ENCODE assay signal across 18 cellular contexts in the genomic region with DNA sequence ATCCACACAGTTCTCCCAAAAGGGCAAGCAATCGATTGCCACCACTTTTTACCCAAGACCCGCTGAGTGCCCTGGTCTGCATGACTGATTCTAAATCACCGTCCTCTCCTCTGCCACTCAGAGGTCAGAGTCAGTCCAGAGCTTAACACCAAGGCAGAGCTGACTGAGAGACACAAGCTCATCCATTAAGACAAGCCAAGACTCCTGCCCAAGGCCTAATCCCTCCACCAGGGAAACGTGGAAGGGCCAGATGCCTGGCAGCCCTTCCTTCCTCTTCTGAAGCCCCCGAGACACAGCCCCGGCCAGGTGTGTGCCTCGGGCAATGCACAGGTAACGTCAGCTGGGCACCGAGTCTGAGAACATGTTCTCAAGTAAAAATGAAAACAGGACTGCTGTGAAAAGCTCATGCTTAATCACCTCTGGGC.
"Had no signal": no experiment of that assay in that cellular context is flagged by ENCODE, and none has a peak within 500 bp of the region (broad histone marks: within the 10 kb centered on the region; RNA-seq: fewer than 3 reads in every experiment).

No MANE protein-coding gene starts in this region.

- DNase-seq: activated CD4-positive, alpha-beta T cell treated with anti-CD3 and anti-CD28 coated beads for 48 hours; amygdala; cerebellar nuclear complex; dermis blood vessel endothelial cell; foreskin melanocyte; heart right ventricle; islet precursor cell; left lung; small intestine; stimulated activated CD4-positive, alpha-beta T cell treated with anti-CD3 and anti-CD28 coated beads, Interleukin-1b, Interleukin-23, amount 100 ng/mL, for 48 hours; T1000; trophoblast cell had no signal

- H3K36me3 Mint-ChIP-seq: activated naive CD4-positive, alpha-beta T cell treated with anti-CD3 and anti-CD28 coated beads, Interleukin-2, amount 50 U/mL, for 24 hours; stimulated activated memory B cell treated with anti-CD40 and anti-IgM and Interleukin-4, amounts not matched to agents 10 μg/mL and 1 μg/mL and 100 μg/mL, for 72 hours had no signal

- H3K27me3 ChIP-seq: right atrium auricular region had no signal

- FAIRE-seq: small intestine had no signal

- H3K27ac Mint-ChIP-seq: activated naive CD4-positive, alpha-beta T cell treated with anti-CD3 and anti-CD28 coated beads, Interleukin-2, amount 50 U/mL, for 24 hours; activated T-helper 17 cell treated with anti-CD3 and anti-CD28 coated beads, Interleukin-2, amount 50 U/mL, for 72 hours; stimulated activated memory B cell treated with anti-CD40 and anti-IgM and Interleukin-4, amounts not matched to agents 10 μg/mL and 1 μg/mL and 100 μg/mL, for 72 hours had no signal

- H3K9me3 ChIP-seq: heart right ventricle, left lung, right atrium auricular region had no signal

- H3K36me3 ChIP-seq: heart right ventricle, left lung, right atrium auricular region had no signal

- H3K4me3 ChIP-seq: heart right ventricle, left lung, right atrium auricular region had no signal

- H3K27ac ChIP-seq: heart right ventricle, left lung, parathyroid adenoma had no signal

- H3K9ac ChIP-seq: parathyroid adenoma had no signal

- H3K4me1 Mint-ChIP-seq: activated T-helper 17 cell treated with anti-CD3 and anti-CD28 coated beads, Interleukin-2, amount 50 U/mL, for 72 hours; stimulated activated memory B cell treated with anti-CD40 and anti-IgM and Interleukin-4, amounts not matched to agents 10 μg/mL and 1 μg/mL and 100 μg/mL, for 72 hours had no signal

- H3K4me3 Mint-ChIP-seq: activated naive CD4-positive, alpha-beta T cell treated with anti-CD3 and anti-CD28 coated beads, Interleukin-2, amount 50 U/mL, for 24 hours; activated T-helper 17 cell treated with anti-CD3 and anti-CD28 coated beads, Interleukin-2, amount 50 U/mL, for 72 hours; brain; stimulated activated memory B cell treated with anti-CD40 and anti-IgM and Interleukin-4, amounts not matched to agents 10 μg/mL and 1 μg/mL and 100 μg/mL, for 72 hours had no signal

- ATAC-seq: activated T-helper 17 cell treated with anti-CD3 and anti-CD28 coated beads, Interleukin-2, amount 50 U/mL, for 72 hours; heart right ventricle; left lung; stimulated activated memory B cell treated with anti-CD40 and anti-IgM and Interleukin-4, amounts not matched to agents 10 μg/mL and 1 μg/mL and 100 μg/mL, for 72 hours had no signal

- H3K4me1 ChIP-seq: left lung had no signal

- H3K9me3 Mint-ChIP-seq: activated naive CD4-positive, alpha-beta T cell treated with anti-CD3 and anti-CD28 coated beads, Interleukin-2, amount 50 U/mL, for 24 hours; activated T-helper 17 cell treated with anti-CD3 and anti-CD28 coated beads, Interleukin-2, amount 50 U/mL, for 72 hours; stimulated activated memory B cell treated with anti-CD40 and anti-IgM and Interleukin-4, amounts not matched to agents 10 μg/mL and 1 μg/mL and 100 μg/mL, for 72 hours had no signal
